1 cellular context compared by ENCODE assay signal in genomic region chr9:130239741-130240241, GRCh38.
TF ChIP-seq lines count a peak whose summit lies in the region.

No MANE protein-coding gene starts in this region.

TF ChIP-seq in HepG2, 621 proteins besides CTCF, POLR2A, EP300 and RAD21 (continued from another document):
- TF ChIP-seq PATZ1 (CRISPR knock-in tag; IDR thresholded peaks at IDR 0.05): no peak
